14 cellular contexts compared by ENCODE assay signal in the genomic region with DNA sequence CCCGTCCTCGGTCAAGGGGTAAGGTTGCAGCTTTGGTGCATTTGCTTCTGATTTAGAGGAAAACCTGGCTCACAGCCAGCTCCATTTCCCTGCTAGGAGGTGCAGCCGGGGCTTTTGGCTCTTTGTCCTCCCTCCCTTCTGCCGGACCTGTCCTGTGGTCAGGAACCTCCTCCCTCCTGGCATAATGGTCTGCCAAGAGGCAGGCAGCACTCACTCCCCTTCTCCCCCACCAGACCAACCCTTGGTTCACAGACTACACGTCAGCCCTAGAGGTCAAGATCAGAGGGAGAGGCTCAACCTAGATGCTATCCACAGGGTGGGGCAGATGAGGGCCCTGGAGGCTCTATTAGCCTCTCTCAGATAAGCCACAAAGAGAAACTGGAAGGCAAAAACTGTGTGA.
A peak's percentile ranks its signal among the peaks of the same experiment; 100 is the strongest.
DNase-seq lines count a peak whose midpoint lies in the region; FAIRE-seq and TF ChIP-seq lines count a peak whose summit lies in the region.
"Had no signal": no experiment of that assay in that cellular context is flagged by ENCODE, and none has a peak within 500 bp of the region (broad histone marks: within the 10 kb centered on the region; RNA-seq: fewer than 3 reads in every experiment).

No MANE protein-coding gene starts in this region.

- CTCF ChIA-PET in H1 (lab: Charles Lee; ENCODE audit: partially characterized antibody), result interaction anchor here (0.6 to 4.7 kb wide), 12 partner anchors 11 to 197 kb away, joined by 3 to 28 read pairs (median 4); no protein-coding TSS in a partner anchor
- CTCF ChIA-PET in activated naive CD4-positive, alpha-beta T cell treated with anti-CD3 and anti-CD28 coated beads for 36 hours (lab: Charles Lee), result interaction anchor here (0.6 kb wide), 1 partner anchor 20 kb away, joined by 4 read pairs; no protein-coding TSS in a partner anchor

- no peak overlapping the region for H3K56ac ChIP-seq in H1 (replicated peaks; ENCODE audit: insufficient read length, low read depth, low read length)

- no peak for TF ChIP-seq RAD21 in H1 (IDR thresholded peaks at IDR 0.05 in 1 of 2, conservative IDR thresholded peaks at IDR 0.05 in 1 of 2; ENCODE audit: low read depth in 2 of 2, low read length in 2 of 2)

- H4K8ac ChIP-seq in H1 (ENCODE audit: extremely low read depth, insufficient read depth, low read length), result no peak overlapping the region
- no peak overlapping the region for H4K8ac ChIP-seq in trophoblast cell (ENCODE audit: low read depth, low read length)

- intact Hi-C loops in activated naive CD4-positive, alpha-beta T cell treated with anti-CD3 and anti-CD28 coated beads for 36 hours (cut with micrococcal nuclease), result no loop called here

- H2BK120ac ChIP-seq in H1 (replicated peaks; ENCODE audit: low read depth, low read length), result no peak overlapping the region
- no peak overlapping the region for H2BK120ac ChIP-seq in trophoblast cell (ENCODE audit: insufficient read depth, low read length, poor library complexity)

- H3K27ac ChIP-seq in H1 (ENCODE audit: low read depth, low read length) (no peak overlapping the region), trophoblast cell (ENCODE audit: low read depth, low read length) (no peak overlapping the region)
- H3K27ac ChIP-seq: tibial artery had no signal

- H3K4me2 ChIP-seq in H1 (ENCODE audit: insufficient read depth in 1 of 2, low read depth in 2 of 2, low read length in 2 of 2) (no peak overlapping the region), trophoblast cell (ENCODE audit: low read length) (no peak overlapping the region)

- no peaks in the 10 kb centered on the region for H3K79me2 ChIP-seq in H1 (ENCODE audit: control insufficient read depth in 1 of 2, insufficient read depth in 2 of 2, low read length in 2 of 2)
- no peaks in the 10 kb centered on the region for H3K79me2 ChIP-seq in trophoblast cell (ENCODE audit: control insufficient read depth, insufficient read depth, low read length, poor library complexity)

- peak overlapping the region; percentile 30; the same call in 1 of the 2 replicates for H2BK12ac ChIP-seq in H1 (ENCODE audit: low read depth, low read length)
- no peak overlapping the region for H2BK12ac ChIP-seq in trophoblast cell (ENCODE audit: low read length)

- no peak overlapping the region; the same call in 1 of the 2 replicates for H2AK5ac ChIP-seq in H1 (ENCODE audit: low read depth, low read length)
- no peak overlapping the region for H2AK5ac ChIP-seq in trophoblast cell (ENCODE audit: low read length)

- H3K4me1 ChIP-seq in H1 (replicated peaks in 1 of 4; ENCODE audit: control insufficient read depth in 3 of 4, insufficient read depth in 4 of 4, low read length in 3 of 4) (peaks cover 11 to 29% (median 14%) of the 10 kb centered on the region in 4 experiments), trophoblast cell (ENCODE audit: control insufficient read depth in 1 of 2, insufficient read depth in 2 of 2, low read length in 2 of 2) (peaks cover 18 to 33% of the 10 kb centered on the region in 2 experiments)

- DNase-seq in Daoy (ENCODE audit: low read depth) (peak; percentile 35), NCI-H69 (lab: John Stamatoyannopoulos, UW) (peak; percentile 87), H1 (ENCODE audit: low read depth in 1 of 2, low spot score in 2 of 2) (no peak), trophoblast cell (peak; percentile 80 to 89), NCI-H2081 treated with DMSO at 0.1 percent for 48 hours (lab: John Stamatoyannopoulos, UW) (no peak), ecto neural progenitor cell (ENCODE audit: low spot score) (no peak)
- DNase-seq in activated naive CD4-positive, alpha-beta T cell treated with anti-CD3 and anti-CD28 coated beads for 36 hours, result no peak
- DNase-seq: activated CD8-positive, alpha-beta T cell treated with anti-CD3 and anti-CD28 coated beads for 36 hours; activated naive CD8-positive, alpha-beta T cell treated with anti-CD3 and anti-CD28 coated beads for 36 hours; glutamatergic neuron; NCI-H2171; T-cell; tibial artery had no signal

- no peaks in the 10 kb centered on the region for H3K36me3 ChIP-seq in H1 (ENCODE audit: control insufficient read depth in 2 of 4, insufficient read depth in 4 of 4, low read length in 3 of 4)
- H3K36me3 ChIP-seq in trophoblast cell (ENCODE audit: control insufficient read depth in 1 of 2, insufficient read depth in 2 of 2, low read length in 2 of 2), result peaks cover 4 to 11% of the 10 kb centered on the region in 2 experiments
- H3K36me3 ChIP-seq: tibial artery had no signal

- H3K4me3 Mint-ChIP-seq in activated naive CD4-positive, alpha-beta T cell treated with anti-CD3 and anti-CD28 coated beads for 36 hours, result no peak overlapping the region
- H3K4me3 Mint-ChIP-seq: activated CD8-positive, alpha-beta T cell treated with anti-CD3 and anti-CD28 coated beads for 36 hours; activated naive CD8-positive, alpha-beta T cell treated with anti-CD3 and anti-CD28 coated beads for 36 hours; T-cell had no signal

- H2AFZ ChIP-seq in H1 (ENCODE audit: low read length), result no peak overlapping the region
- no peak overlapping the region for H2AFZ ChIP-seq in trophoblast cell (ENCODE audit: insufficient read depth, low read length, poor library complexity)

- H4K5ac ChIP-seq in H1 (ENCODE audit: insufficient read length, low read depth, low read length), result no peak overlapping the region

- no peak for TF ChIP-seq CTCF in H1 (IDR thresholded peaks at IDR 0.05; ENCODE audit: control extremely low read depth in 1 of 3, insufficient read depth in 1 of 3, low read depth in 1 of 3, low read length in 3 of 3)

- H3K9ac ChIP-seq in H1 (replicated peaks in 1 of 4; ENCODE audit: extremely low read depth in 1 of 4, low read depth in 3 of 4, low read length in 3 of 4) (no peak overlapping the region), trophoblast cell (ENCODE audit: low read length) (no peak overlapping the region)

- H3K27ac Mint-ChIP-seq in activated naive CD4-positive, alpha-beta T cell treated with anti-CD3 and anti-CD28 coated beads for 36 hours, result no peak overlapping the region
- H3K27ac Mint-ChIP-seq: activated CD8-positive, alpha-beta T cell treated with anti-CD3 and anti-CD28 coated beads for 36 hours; activated naive CD8-positive, alpha-beta T cell treated with anti-CD3 and anti-CD28 coated beads for 36 hours; T-cell had no signal

- H3K14ac ChIP-seq in H1 (ENCODE audit: insufficient read length), result no peak overlapping the region
- H3K14ac ChIP-seq in trophoblast cell (ENCODE audit: low read length), result no peak overlapping the region

- no peak for TF ChIP-seq EP300 in H1 (IDR thresholded peaks at IDR 0.05; ENCODE audit: borderline replicate concordance in 1 of 2, low read depth in 2 of 2, low read length in 2 of 2)

- POLR2A ChIA-PET in H1 (lab: Charles Lee; ENCODE audit: partially characterized antibody), result interaction anchor here (1.0 kb wide), 1 partner anchor 10 kb away, joined by 3 read pairs; no protein-coding TSS in a partner anchor

- no peak for FAIRE-seq in H1 (lab: Jason Lieb, UNC)

- H3K4me3 ChIP-seq in H1 (ENCODE audit: extremely low read depth in 1 of 4, insufficient read depth in 2 of 4, low read depth in 3 of 4, low read length in 4 of 4), result no peak overlapping the region
- H3K4me3 ChIP-seq in trophoblast cell (ENCODE audit: low read depth, low read length), result no peak overlapping the region
- H3K4me3 ChIP-seq: dorsolateral prefrontal cortex, tibial artery had no signal

- WGBS in H1 (ENCODE audit: extremely low coverage in 1 of 2, insufficient coverage in 1 of 2, insufficient read length in 1 of 2, insufficient replicate concordance in 2 of 2, low coverage in 1 of 2, low lambda C conversion rate in 2 of 2, missing lambda C conversion rate in 1 of 2), 2 experiments, result 82% methylated on average over 4 of the region's 5 CpGs; no CpG with 5 or more reads in 1 of the 2 experiments
- no CpG with 5 or more reads among the region's 5 CpGs for WGBS in trophoblast cell (ENCODE audit: extremely low coverage, insufficient coverage, insufficient read length)

- H3K18ac ChIP-seq in H1 (ENCODE audit: extremely low read depth, low read length), result no peak overlapping the region
- H3K18ac ChIP-seq in trophoblast cell (ENCODE audit: low read length), result no peak overlapping the region

- H3K9me3 ChIP-seq in H1 (ENCODE audit: insufficient read depth in 2 of 2, low read depth in 1 of 2, low read length in 1 of 2) (no peaks in the 10 kb centered on the region), trophoblast cell (ENCODE audit: insufficient read depth, low read depth, low read length) (no peaks in the 10 kb centered on the region)
- H3K9me3 ChIP-seq: tibial artery had no signal

- H3K79me1 ChIP-seq in H1 (ENCODE audit: low read depth, low read length) (no peaks in the 10 kb centered on the region), trophoblast cell (ENCODE audit: low read length) (peaks cover 15% of the 10 kb centered on the region)

- H2BK5ac ChIP-seq in H1 (ENCODE audit: low read depth, low read length), result no peak overlapping the region
- H2BK5ac ChIP-seq in trophoblast cell (ENCODE audit: low read depth, low read length, poor library complexity), result no peak overlapping the region

- peaks cover 2% of the 10 kb centered on the region for H3K27me3 Mint-ChIP-seq in activated naive CD4-positive, alpha-beta T cell treated with anti-CD3 and anti-CD28 coated beads for 36 hours (ENCODE audit: low read depth)

- no peaks in the 10 kb centered on the region for H3K23me2 ChIP-seq in H1 (ENCODE audit: low read depth, low read length)

- no peak overlapping the region for H3K4ac ChIP-seq in H1 (replicated peaks; ENCODE audit: insufficient read length, low read depth, low read length)
- H3K4ac ChIP-seq in trophoblast cell (ENCODE audit: low read depth, low read length), result no peak overlapping the region

- peak overlapping the region; percentile 88; the same call in 1 of the 2 replicates for H2BK15ac ChIP-seq in H1 (ENCODE audit: low read length)

- no peaks in the 10 kb centered on the region for H4K20me1 ChIP-seq in H1 (replicated peaks in 1 of 2; ENCODE audit: control insufficient read depth in 1 of 2, insufficient read depth in 2 of 2, low read length in 2 of 2)

- no peaks in the 10 kb centered on the region for H3K9me3 Mint-ChIP-seq in activated naive CD4-positive, alpha-beta T cell treated with anti-CD3 and anti-CD28 coated beads for 36 hours
- H3K9me3 Mint-ChIP-seq: activated CD8-positive, alpha-beta T cell treated with anti-CD3 and anti-CD28 coated beads for 36 hours; activated naive CD8-positive, alpha-beta T cell treated with anti-CD3 and anti-CD28 coated beads for 36 hours; T-cell had no signal

- no peak overlapping the region for H4K12ac ChIP-seq in trophoblast cell (ENCODE audit: low read depth, low read length)

- H3K23ac ChIP-seq in H1 (ENCODE audit: insufficient read length) (no peak overlapping the region), trophoblast cell (ENCODE audit: low read length) (no peak overlapping the region)

- TF ChIP-seq POLR2A in H1 (IDR thresholded peaks at IDR 0.05; ENCODE audit: control extremely low read depth in 1 of 2, low read depth in 2 of 2, low read length in 2 of 2), result no peak

- H3K36me3 Mint-ChIP-seq in activated naive CD4-positive, alpha-beta T cell treated with anti-CD3 and anti-CD28 coated beads for 36 hours (ENCODE audit: low read depth), result no peaks in the 10 kb centered on the region
- H3K36me3 Mint-ChIP-seq: activated naive CD8-positive, alpha-beta T cell treated with anti-CD3 and anti-CD28 coated beads for 36 hours; T-cell had no signal

- no peaks in the 10 kb centered on the region for H3K4me1 Mint-ChIP-seq in activated naive CD4-positive, alpha-beta T cell treated with anti-CD3 and anti-CD28 coated beads for 36 hours (ENCODE audit: low read depth)
- H3K4me1 Mint-ChIP-seq: activated naive CD8-positive, alpha-beta T cell treated with anti-CD3 and anti-CD28 coated beads for 36 hours; T-cell had no signal

- H4K91ac ChIP-seq in H1 (replicated peaks; ENCODE audit: insufficient read length, low read length) (peak overlapping the region; percentile 7), trophoblast cell (ENCODE audit: low read depth, low read length) (peak overlapping the region; percentile 16)

- H3K27me3 ChIP-seq in H1 (replicated peaks in 1 of 4; ENCODE audit: control insufficient read depth in 3 of 4, extremely low read depth in 1 of 4, insufficient read depth in 3 of 4, low read length in 3 of 4), result no peaks in the 10 kb centered on the region; a peak in 2 of 7 replicates
- no peaks in the 10 kb centered on the region for H3K27me3 ChIP-seq in trophoblast cell (ENCODE audit: insufficient read depth, low read length)
- H3K27me3 ChIP-seq: dorsolateral prefrontal cortex, tibial artery had no signal

- H2BK20ac ChIP-seq in H1 (ENCODE audit: low read length), result 0 out of 2 replicates have a peak overlapping the region, but pooled peaks have one; percentile 84

Comparison
In these comparisons a context has a peak if more than half of its experiments do, and no peak if none do; other contexts are left out.
1. DNase-seq: peak in Daoy (single experiment), NCI-H69 (single experiment) and trophoblast cell (2 of 2); none in H1 (0 of 2), NCI-H2081 treated with DMSO at 0.1 percent for 48 hours (single experiment), ecto neural progenitor cell (single experiment) and activated naive CD4-positive, alpha-beta T cell treated with anti-CD3 and anti-CD28 coated beads for 36 hours (single experiment).